Comparison of ENCODE assay signal across 1 cellular context in the genomic region with DNA sequence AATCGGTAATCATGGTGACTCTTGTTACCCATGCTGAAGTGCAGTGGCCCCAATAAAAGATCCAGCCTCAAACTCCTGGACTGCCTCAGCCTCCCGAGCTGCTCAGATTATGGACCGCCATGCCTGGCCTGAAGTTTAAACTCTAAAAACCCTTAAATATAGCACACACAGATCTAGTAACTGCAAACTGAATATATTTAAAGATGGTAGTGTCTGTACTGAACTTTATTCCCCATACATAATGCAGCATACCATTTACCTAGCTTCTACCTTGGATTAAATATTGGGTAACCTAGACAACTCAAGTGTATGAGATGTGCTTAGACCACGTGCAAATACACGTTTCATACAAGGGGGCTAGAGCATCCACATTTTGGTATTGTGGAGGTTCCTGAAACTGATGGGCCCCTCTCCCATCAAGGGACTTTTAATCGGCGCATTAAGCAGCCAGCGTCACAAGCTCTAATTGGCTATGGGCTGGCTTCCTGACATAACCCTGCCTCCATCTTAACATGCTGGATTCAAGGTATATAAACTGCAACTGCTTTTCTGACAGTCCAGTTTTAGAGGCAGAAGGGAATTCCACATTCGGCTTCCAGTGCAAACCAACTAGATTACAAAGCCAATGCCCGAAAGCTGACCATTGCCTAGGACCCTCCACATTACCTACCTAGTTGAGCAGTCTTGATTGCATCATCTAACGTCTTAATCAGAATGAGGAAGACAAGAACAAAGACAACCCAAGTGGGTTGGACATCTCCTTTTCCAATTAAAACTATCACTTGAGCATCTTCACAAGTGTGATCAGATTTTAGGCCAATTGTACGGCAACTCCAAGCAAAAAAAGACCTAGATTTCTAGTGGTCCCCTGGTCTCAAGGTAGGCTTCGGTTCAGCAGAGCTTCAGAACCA.
TF ChIP-seq lines count a peak whose summit lies in the region.

No MANE protein-coding gene starts in this region.

TF ChIP-seq in K562, 482 proteins besides CTCF, POLR2A, EP300 and RAD21 (continued from another document and continues in another):
- TF ChIP-seq MEF2A (IDR thresholded peaks at IDR 0.05; ENCODE audit: control insufficient read depth, low read depth, low read length) (no peak), RBFOX2 (IDR thresholded peaks at IDR 0.05; ENCODE audit: low read depth, low read length) (0 out of 2 replicates have a peak, but pooled peaks have one; percentile 24), JUN (IDR thresholded peaks at IDR 0.05; ENCODE audit: borderline replicate concordance, low read depth, low read length) (no peak), JUN (CRISPR knock-in tag; IDR thresholded peaks at IDR 0.05; ENCODE audit: borderline replicate concordance) (no peak), HNRNPUL1 (IDR thresholded peaks at IDR 0.05; ENCODE audit: low read length) (peak; percentile 88), DNMT1 (IDR thresholded peaks at IDR 0.05) (no peak; the same call in 1 of the 2 replicates), NR1H2 (CRISPR knock-in tag; IDR thresholded peaks at IDR 0.05) (no peak), GABPB1 (CRISPR knock-in tag; IDR thresholded peaks at IDR 0.05) (no peak; the same call in 1 of the 2 replicates), ZNF511 (CRISPR knock-in tag; IDR thresholded peaks at IDR 0.05) (no peak), PURB (CRISPR knock-in tag; IDR thresholded peaks at IDR 0.05; ENCODE audit: low read depth) (no peak), HDAC3 (IDR thresholded peaks at IDR 0.05; ENCODE audit: borderline replicate concordance, partially characterized antibody) (no peak), ILF3 (IDR thresholded peaks at IDR 0.05; ENCODE audit: borderline replicate concordance) (peak; percentile 97), ESRRA (IDR thresholded peaks at IDR 0.05; ENCODE audit: borderline replicate concordance, low read depth) (no peak), ZNF655 (CRISPR knock-in tag; IDR thresholded peaks at IDR 0.05) (no peak; the same call in 1 of the 2 replicates), ZNF121 (CRISPR knock-in tag; conservative IDR thresholded peaks at IDR 0.05) (no peak), HNRNPLL (IDR thresholded peaks at IDR 0.05; ENCODE audit: low read depth, low read length, poor library complexity, severe bottlenecking) (no peak), RB1 (IDR thresholded peaks at IDR 0.05; ENCODE audit: low read depth) (no peak), CTBP1 (IDR thresholded peaks at IDR 0.05; ENCODE audit: borderline replicate concordance) (peak; percentile 29; the same call in 1 of the 2 replicates), CCNT2 (IDR thresholded peaks at IDR 0.05; ENCODE audit: borderline replicate concordance, extremely low read depth, insufficient read length, low read depth, low read length) (peak; percentile 54), TFAP4 (CRISPR knock-in tag; IDR thresholded peaks at IDR 0.05; ENCODE audit: borderline replicate concordance) (no peak), XRCC5 (IDR thresholded peaks at IDR 0.05; ENCODE audit: low read depth, low read length) (no peak), MCM3 (IDR thresholded peaks at IDR 0.05) (no peak), SIN3B (IDR thresholded peaks at IDR 0.05; ENCODE audit: low read depth) (no peak), CBX3 (IDR thresholded peaks at IDR 0.05; ENCODE audit: borderline replicate concordance in 1 of 2, low read length in 2 of 2) (no peak), ZBED1 (IDR thresholded peaks at IDR 0.05) (peak; percentile 77; the same call in 1 of the 2 replicates), ZNF274 (IDR thresholded peaks at IDR 0.05; ENCODE audit: borderline replicate concordance, low read depth, low read length) (no peak), RBBP5 (IDR thresholded peaks at IDR 0.05; ENCODE audit: borderline replicate concordance, insufficient read depth, low read length, poor library complexity, severe bottlenecking) (no peak), ARID1B (IDR thresholded peaks at IDR 0.05) (no peak), SRSF3 (IDR thresholded peaks at IDR 0.05; ENCODE audit: insufficient read depth, low read length) (no peak), SETDB1 (IDR thresholded peaks at IDR 0.05; ENCODE audit: low read length) (no peak), THRAP3 (IDR thresholded peaks at IDR 0.05; ENCODE audit: borderline replicate concordance) (no peak; the same call in 1 of the 2 replicates)
- TF ChIP-seq, protein P1, sequence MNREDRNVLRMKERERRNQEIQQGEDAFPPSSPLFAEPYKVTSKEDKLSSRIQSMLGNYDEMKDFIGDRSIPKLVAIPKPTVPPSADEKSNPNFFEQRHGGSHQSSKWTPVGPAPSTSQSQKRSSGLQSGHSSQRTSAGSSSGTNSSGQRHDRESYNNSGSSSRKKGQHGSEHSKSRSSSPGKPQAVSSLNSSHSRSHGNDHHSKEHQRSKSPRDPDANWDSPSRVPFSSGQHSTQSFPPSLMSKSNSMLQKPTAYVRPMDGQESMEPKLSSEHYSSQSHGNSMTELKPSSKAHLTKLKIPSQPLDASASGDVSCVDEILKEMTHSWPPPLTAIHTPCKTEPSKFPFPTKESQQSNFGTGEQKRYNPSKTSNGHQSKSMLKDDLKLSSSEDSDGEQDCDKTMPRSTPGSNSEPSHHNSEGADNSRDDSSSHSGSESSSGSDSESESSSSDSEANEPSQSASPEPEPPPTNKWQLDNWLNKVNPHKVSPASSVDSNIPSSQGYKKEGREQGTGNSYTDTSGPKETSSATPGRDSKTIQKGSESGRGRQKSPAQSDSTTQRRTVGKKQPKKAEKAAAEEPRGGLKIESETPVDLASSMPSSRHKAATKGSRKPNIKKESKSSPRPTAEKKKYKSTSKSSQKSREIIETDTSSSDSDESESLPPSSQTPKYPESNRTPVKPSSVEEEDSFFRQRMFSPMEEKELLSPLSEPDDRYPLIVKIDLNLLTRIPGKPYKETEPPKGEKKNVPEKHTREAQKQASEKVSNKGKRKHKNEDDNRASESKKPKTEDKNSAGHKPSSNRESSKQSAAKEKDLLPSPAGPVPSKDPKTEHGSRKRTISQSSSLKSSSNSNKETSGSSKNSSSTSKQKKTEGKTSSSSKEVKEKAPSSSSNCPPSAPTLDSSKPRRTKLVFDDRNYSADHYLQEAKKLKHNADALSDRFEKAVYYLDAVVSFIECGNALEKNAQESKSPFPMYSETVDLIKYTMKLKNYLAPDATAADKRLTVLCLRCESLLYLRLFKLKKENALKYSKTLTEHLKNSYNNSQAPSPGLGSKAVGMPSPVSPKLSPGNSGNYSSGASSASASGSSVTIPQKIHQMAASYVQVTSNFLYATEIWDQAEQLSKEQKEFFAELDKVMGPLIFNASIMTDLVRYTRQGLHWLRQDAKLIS (CRISPR knock-in tag; IDR thresholded peaks at IDR 0.05) = no peak; the same call in 1 of the 2 replicates
- TF ChIP-seq, protein P2, sequence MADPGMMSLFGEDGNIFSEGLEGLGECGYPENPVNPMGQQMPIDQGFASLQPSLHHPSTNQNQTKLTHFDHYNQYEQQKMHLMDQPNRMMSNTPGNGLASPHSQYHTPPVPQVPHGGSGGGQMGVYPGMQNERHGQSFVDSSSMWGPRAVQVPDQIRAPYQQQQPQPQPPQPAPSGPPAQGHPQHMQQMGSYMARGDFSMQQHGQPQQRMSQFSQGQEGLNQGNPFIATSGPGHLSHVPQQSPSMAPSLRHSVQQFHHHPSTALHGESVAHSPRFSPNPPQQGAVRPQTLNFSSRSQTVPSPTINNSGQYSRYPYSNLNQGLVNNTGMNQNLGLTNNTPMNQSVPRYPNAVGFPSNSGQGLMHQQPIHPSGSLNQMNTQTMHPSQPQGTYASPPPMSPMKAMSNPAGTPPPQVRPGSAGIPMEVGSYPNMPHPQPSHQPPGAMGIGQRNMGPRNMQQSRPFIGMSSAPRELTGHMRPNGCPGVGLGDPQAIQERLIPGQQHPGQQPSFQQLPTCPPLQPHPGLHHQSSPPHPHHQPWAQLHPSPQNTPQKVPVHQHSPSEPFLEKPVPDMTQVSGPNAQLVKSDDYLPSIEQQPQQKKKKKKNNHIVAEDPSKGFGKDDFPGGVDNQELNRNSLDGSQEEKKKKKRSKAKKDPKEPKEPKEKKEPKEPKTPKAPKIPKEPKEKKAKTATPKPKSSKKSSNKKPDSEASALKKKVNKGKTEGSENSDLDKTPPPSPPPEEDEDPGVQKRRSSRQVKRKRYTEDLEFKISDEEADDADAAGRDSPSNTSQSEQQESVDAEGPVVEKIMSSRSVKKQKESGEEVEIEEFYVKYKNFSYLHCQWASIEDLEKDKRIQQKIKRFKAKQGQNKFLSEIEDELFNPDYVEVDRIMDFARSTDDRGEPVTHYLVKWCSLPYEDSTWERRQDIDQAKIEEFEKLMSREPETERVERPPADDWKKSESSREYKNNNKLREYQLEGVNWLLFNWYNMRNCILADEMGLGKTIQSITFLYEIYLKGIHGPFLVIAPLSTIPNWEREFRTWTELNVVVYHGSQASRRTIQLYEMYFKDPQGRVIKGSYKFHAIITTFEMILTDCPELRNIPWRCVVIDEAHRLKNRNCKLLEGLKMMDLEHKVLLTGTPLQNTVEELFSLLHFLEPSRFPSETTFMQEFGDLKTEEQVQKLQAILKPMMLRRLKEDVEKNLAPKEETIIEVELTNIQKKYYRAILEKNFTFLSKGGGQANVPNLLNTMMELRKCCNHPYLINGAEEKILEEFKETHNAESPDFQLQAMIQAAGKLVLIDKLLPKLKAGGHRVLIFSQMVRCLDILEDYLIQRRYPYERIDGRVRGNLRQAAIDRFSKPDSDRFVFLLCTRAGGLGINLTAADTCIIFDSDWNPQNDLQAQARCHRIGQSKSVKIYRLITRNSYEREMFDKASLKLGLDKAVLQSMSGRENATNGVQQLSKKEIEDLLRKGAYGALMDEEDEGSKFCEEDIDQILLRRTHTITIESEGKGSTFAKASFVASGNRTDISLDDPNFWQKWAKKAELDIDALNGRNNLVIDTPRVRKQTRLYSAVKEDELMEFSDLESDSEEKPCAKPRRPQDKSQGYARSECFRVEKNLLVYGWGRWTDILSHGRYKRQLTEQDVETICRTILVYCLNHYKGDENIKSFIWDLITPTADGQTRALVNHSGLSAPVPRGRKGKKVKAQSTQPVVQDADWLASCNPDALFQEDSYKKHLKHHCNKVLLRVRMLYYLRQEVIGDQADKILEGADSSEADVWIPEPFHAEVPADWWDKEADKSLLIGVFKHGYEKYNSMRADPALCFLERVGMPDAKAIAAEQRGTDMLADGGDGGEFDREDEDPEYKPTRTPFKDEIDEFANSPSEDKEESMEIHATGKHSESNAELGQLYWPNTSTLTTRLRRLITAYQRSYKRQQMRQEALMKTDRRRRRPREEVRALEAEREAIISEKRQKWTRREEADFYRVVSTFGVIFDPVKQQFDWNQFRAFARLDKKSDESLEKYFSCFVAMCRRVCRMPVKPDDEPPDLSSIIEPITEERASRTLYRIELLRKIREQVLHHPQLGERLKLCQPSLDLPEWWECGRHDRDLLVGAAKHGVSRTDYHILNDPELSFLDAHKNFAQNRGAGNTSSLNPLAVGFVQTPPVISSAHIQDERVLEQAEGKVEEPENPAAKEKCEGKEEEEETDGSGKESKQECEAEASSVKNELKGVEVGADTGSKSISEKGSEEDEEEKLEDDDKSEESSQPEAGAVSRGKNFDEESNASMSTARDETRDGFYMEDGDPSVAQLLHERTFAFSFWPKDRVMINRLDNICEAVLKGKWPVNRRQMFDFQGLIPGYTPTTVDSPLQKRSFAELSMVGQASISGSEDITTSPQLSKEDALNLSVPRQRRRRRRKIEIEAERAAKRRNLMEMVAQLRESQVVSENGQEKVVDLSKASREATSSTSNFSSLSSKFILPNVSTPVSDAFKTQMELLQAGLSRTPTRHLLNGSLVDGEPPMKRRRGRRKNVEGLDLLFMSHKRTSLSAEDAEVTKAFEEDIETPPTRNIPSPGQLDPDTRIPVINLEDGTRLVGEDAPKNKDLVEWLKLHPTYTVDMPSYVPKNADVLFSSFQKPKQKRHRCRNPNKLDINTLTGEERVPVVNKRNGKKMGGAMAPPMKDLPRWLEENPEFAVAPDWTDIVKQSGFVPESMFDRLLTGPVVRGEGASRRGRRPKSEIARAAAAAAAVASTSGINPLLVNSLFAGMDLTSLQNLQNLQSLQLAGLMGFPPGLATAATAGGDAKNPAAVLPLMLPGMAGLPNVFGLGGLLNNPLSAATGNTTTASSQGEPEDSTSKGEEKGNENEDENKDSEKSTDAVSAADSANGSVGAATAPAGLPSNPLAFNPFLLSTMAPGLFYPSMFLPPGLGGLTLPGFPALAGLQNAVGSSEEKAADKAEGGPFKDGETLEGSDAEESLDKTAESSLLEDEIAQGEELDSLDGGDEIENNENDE (IDR thresholded peaks at IDR 0.05; ENCODE audit: low read depth, low read length) = no peak
